ENCODE assay signal across 37 cellular contexts in the genomic region with DNA sequence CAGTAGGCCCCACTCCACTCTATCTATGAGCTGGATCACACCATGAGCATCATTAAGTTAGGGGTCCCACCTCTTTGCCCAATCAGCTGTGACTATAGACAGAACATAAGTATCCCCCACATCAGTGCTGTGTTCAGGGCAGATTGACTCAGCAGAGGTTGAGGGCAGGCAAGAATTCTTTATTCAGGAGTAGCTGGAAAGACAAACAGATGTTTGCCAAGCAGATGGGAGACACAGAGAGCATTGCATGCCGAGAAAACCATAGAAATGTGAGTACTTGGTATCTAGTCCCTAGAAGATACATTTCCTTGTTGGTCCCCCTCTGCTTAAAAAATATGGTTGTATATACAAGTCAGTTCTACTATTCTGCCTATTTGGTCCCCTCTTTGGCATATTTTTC.
"Had no signal": no experiment of that assay in that cellular context is flagged by ENCODE, and none has a peak within 500 bp of the region (broad histone marks: within the 10 kb centered on the region; RNA-seq: fewer than 3 reads in every experiment).

No MANE protein-coding gene starts in this region.

- H3K9me3 ChIP-seq: adrenal gland, breast epithelium, colonic mucosa, esophagus squamous epithelium, gastroesophageal sphincter, heart right ventricle had no signal

- H3K27me3 ChIP-seq: adrenal gland, breast epithelium, cardiac muscle cell, colonic mucosa, esophagus squamous epithelium, gastroesophageal sphincter, heart right ventricle, hepatocyte had no signal

- H3K36me3 ChIP-seq: adrenal gland, breast epithelium, cardiac muscle cell, colonic mucosa, esophagus squamous epithelium, gastroesophageal sphincter, heart right ventricle, WERI-Rb-1 had no signal

- H2AFZ ChIP-seq: hepatocyte had no signal

- DNase-seq: activated B cell treated with CpG ODN at 0.5 μM for 24 hours; activated CD4-positive, alpha-beta T cell treated with anti-CD3 and anti-CD28 coated beads for 48 hours; activated CD4-positive, alpha-beta T cell treated with anti-CD3 and anti-CD28 coated beads, Interleukin-2, amount 50 U/mL, for 1 hour; activated CD4-positive, alpha-beta T cell treated with anti-CD3 and anti-CD28 coated beads, Interleukin-2, amount 50 U/mL, for 48 hours; activated CD8-positive, alpha-beta memory T cell treated with anti-CD3 and anti-CD28 coated beads, Interleukin-2, amount 10 ng/mL, durations not matched to agents 7 days and 5 days; activated CD8-positive, alpha-beta memory T cell treated with anti-CD3 and anti-CD28 coated beads, Interleukin-2, amount 50 U/mL, for 4 hours; activated CD8-positive, alpha-beta T cell treated with anti-CD3 and anti-CD28 coated beads for 36 hours; activated effector memory CD4-positive, alpha-beta T cell treated with anti-CD3 and anti-CD28 coated beads, Interleukin-2, amount 50 U/mL, for 16 hours; activated naive CD4-positive, alpha-beta T cell treated with anti-CD3 and anti-CD28 coated beads for 36 hours; activated naive CD8-positive, alpha-beta T cell treated with anti-CD3 and anti-CD28 coated beads for 36 hours; activated naive CD8-positive, alpha-beta T cell treated with anti-CD3 and anti-CD28 coated beads, Interleukin-2, amount 50 U/mL, for 24 hours; activated T-cell treated with anti-CD3 and anti-CD28 coated beads, Interleukin-2, amount 50 U/mL, for 1 hour; activated T-cell treated with anti-CD3 and anti-CD28 coated beads, Interleukin-2, amount 50 U/mL, for 48 hours; adrenal gland; amygdala; aorta; central memory CD4-positive, alpha-beta T cell; cerebellar nuclear complex; colonic mucosa; effector CD8-positive, alpha-beta T cell; esophagus squamous epithelium; foreskin melanocyte; heart right ventricle; T-helper 17 cell; T1000; WERI-Rb-1 had no signal

- H3K79me2 ChIP-seq: hepatocyte had no signal

- H3K4me3 ChIP-seq: adrenal gland, breast epithelium, cardiac muscle cell, colonic mucosa, esophagus squamous epithelium, gastroesophageal sphincter, heart right ventricle, hepatocyte had no signal

- H3K27me3 Mint-ChIP-seq: activated CD8-positive, alpha-beta memory T cell treated with anti-CD3 and anti-CD28 coated beads, Interleukin-2, amount 10 ng/mL, durations not matched to agents 7 days and 5 days; activated naive CD4-positive, alpha-beta T cell treated with anti-CD3 and anti-CD28 coated beads, Interleukin-2, amount 50 U/mL, for 24 hours; activated naive CD8-positive, alpha-beta T cell treated with anti-CD3 and anti-CD28 coated beads for 36 hours; activated naive CD8-positive, alpha-beta T cell treated with anti-CD3 and anti-CD28 coated beads, Interleukin-2, amount 50 U/mL, for 24 hours; brain had no signal

- H3K4me1 Mint-ChIP-seq: activated B cell treated with CpG ODN at 0.5 μM for 24 hours; activated CD8-positive, alpha-beta memory T cell treated with anti-CD3 and anti-CD28 coated beads, Interleukin-2, amount 10 ng/mL, durations not matched to agents 7 days and 5 days had no signal

- H3K4me1 ChIP-seq: adrenal gland, breast epithelium, colonic mucosa had no signal

- ATAC-seq: activated CD4-positive, CD25-positive, alpha-beta regulatory T cell treated with anti-CD3 and anti-CD28 coated beads, Interleukin-2, amount 50 U/mL, for 24 hours; activated CD8-positive, alpha-beta memory T cell treated with anti-CD3 and anti-CD28 coated beads, Interleukin-2, amount 10 ng/mL, durations not matched to agents 7 days and 5 days; activated CD8-positive, alpha-beta T cell treated with anti-CD3 and anti-CD28 coated beads for 36 hours; activated naive CD8-positive, alpha-beta T cell treated with anti-CD3 and anti-CD28 coated beads, Interleukin-2, amount 50 U/mL, for 24 hours; gastroesophageal sphincter; heart right ventricle; T-helper 17 cell had no signal

- H3K4me2 ChIP-seq: hepatocyte had no signal

- H3K36me3 Mint-ChIP-seq: activated CD8-positive, alpha-beta memory T cell treated with anti-CD3 and anti-CD28 coated beads, Interleukin-2, amount 10 ng/mL, durations not matched to agents 7 days and 5 days; activated naive CD4-positive, alpha-beta T cell treated with anti-CD3 and anti-CD28 coated beads, Interleukin-2, amount 50 U/mL, for 24 hours; activated naive CD8-positive, alpha-beta T cell treated with anti-CD3 and anti-CD28 coated beads for 36 hours; brain had no signal

- H3K4me3 Mint-ChIP-seq: activated B cell treated with CpG ODN at 0.5 μM for 24 hours; activated CD8-positive, alpha-beta memory T cell treated with anti-CD3 and anti-CD28 coated beads, Interleukin-2, amount 10 ng/mL, durations not matched to agents 7 days and 5 days; activated CD8-positive, alpha-beta T cell treated with anti-CD3 and anti-CD28 coated beads for 36 hours; activated naive CD4-positive, alpha-beta T cell treated with anti-CD3 and anti-CD28 coated beads for 36 hours; activated naive CD4-positive, alpha-beta T cell treated with anti-CD3 and anti-CD28 coated beads, Interleukin-2, amount 50 U/mL, for 24 hours; activated naive CD8-positive, alpha-beta T cell treated with anti-CD3 and anti-CD28 coated beads for 36 hours; activated naive CD8-positive, alpha-beta T cell treated with anti-CD3 and anti-CD28 coated beads, Interleukin-2, amount 50 U/mL, for 24 hours; activated T-helper 1 cell treated with anti-CD3 and anti-CD28 coated beads, Interleukin-12 subunit alpha, Interleukin-12 subunit beta, Interleukin-2, Interleukin-4 antibody, amounts not matched to agents 30 ng/mL and 10 ng/mL and 1 ng/mL, durations not matched to agents 14 hours and 24 hours and 36 hours; brain; T-helper 17 cell; T-helper 2 cell treated with Interferon-gamma antibody and Interleukin-4, amounts not matched to agents 5 μg/mL and 100 μg/mL, for 36 hours had no signal

- H3K9me3 Mint-ChIP-seq: activated B cell treated with CpG ODN at 0.5 μM for 24 hours; activated CD8-positive, alpha-beta T cell treated with anti-CD3 and anti-CD28 coated beads for 36 hours; activated naive CD4-positive, alpha-beta T cell treated with anti-CD3 and anti-CD28 coated beads, Interleukin-2, amount 50 U/mL, for 24 hours; activated naive CD8-positive, alpha-beta T cell treated with anti-CD3 and anti-CD28 coated beads for 36 hours; activated naive CD8-positive, alpha-beta T cell treated with anti-CD3 and anti-CD28 coated beads, Interleukin-2, amount 50 U/mL, for 24 hours; activated T-helper 1 cell treated with anti-CD3 and anti-CD28 coated beads, Interleukin-12 subunit alpha, Interleukin-12 subunit beta, Interleukin-2, Interleukin-4 antibody, amounts not matched to agents 30 ng/mL and 10 ng/mL and 1 ng/mL, durations not matched to agents 14 hours and 24 hours and 36 hours; activated T-helper 2 cell treated with anti-CD3 and anti-CD28 coated beads, Interferon-gamma antibody, Interleukin-2, Interleukin-4, amounts not matched to agents 10 μg/mL and 5 μg/mL and 100 μg/mL, durations not matched to agents 14 hours and 24 hours and 36 hours; brain; T-helper 2 cell treated with Interferon-gamma antibody and Interleukin-4, amounts not matched to agents 5 μg/mL and 100 μg/mL, for 36 hours had no signal

- H3K27ac ChIP-seq: adrenal gland, breast epithelium, cardiac muscle cell, colonic mucosa, epithelial cell of prostate, esophagus squamous epithelium, gastroesophageal sphincter, hepatocyte, WERI-Rb-1 had no signal

- H3K27ac Mint-ChIP-seq: activated B cell treated with CpG ODN at 0.5 μM for 24 hours; activated CD8-positive, alpha-beta memory T cell treated with anti-CD3 and anti-CD28 coated beads, Interleukin-2, amount 10 ng/mL, durations not matched to agents 7 days and 5 days; activated CD8-positive, alpha-beta T cell treated with anti-CD3 and anti-CD28 coated beads for 36 hours; activated naive CD4-positive, alpha-beta T cell treated with anti-CD3 and anti-CD28 coated beads for 36 hours; activated naive CD4-positive, alpha-beta T cell treated with anti-CD3 and anti-CD28 coated beads, Interleukin-2, amount 50 U/mL, for 24 hours; activated naive CD8-positive, alpha-beta T cell treated with anti-CD3 and anti-CD28 coated beads for 36 hours; activated naive CD8-positive, alpha-beta T cell treated with anti-CD3 and anti-CD28 coated beads, Interleukin-2, amount 50 U/mL, for 24 hours; activated T-helper 1 cell treated with anti-CD3 and anti-CD28 coated beads, Interleukin-12 subunit alpha, Interleukin-12 subunit beta, Interleukin-2, Interleukin-4 antibody, amounts not matched to agents 30 ng/mL and 10 ng/mL and 1 ng/mL, durations not matched to agents 14 hours and 24 hours and 36 hours; activated T-helper 2 cell treated with anti-CD3 and anti-CD28 coated beads, Interferon-gamma antibody, Interleukin-2, Interleukin-4, amounts not matched to agents 10 μg/mL and 5 μg/mL and 100 μg/mL, durations not matched to agents 14 hours and 24 hours and 36 hours; brain; T-helper 17 cell; T-helper 2 cell treated with Interferon-gamma antibody and Interleukin-4, amounts not matched to agents 5 μg/mL and 100 μg/mL, for 36 hours had no signal
